In the genomic region with DNA sequence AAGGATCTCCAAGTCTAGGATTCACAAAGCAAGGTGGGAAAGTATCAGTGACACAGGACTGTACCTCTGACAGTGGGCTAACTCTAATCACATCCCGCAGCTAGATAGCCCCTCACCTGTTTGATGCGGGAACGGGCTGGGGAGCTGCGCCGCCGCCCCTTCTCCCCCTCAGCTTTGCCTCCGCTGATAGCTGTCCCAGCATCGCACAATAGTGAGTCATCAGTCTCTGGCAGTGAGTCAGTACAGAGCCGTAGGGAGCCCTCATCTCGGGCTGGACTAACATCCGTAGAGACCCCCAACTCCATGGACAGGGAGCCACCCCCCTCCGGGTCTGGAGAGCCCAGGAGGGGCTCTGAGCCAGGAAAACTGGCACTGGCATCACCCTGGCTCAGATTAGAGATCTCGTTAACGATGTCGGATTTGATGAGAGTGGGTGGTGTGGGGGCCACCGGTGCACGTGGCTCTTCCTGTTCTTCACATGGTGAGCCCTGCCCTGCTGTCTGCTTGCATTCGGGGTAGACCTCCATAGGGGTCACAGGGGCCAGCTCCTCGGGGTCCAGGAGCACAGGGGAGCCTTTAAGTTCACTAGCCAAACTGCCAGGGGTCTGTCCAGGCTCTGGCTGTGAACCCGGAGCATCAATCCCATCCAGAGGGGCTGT, we compare ENCODE assay signal across 15 cellular contexts. TPM values are rescaled to one million over a fixed set of nuclear protein-coding genes. Genes with fewer than 3 reads are reported as not detected.
DNase-seq lines count a peak whose midpoint lies in the region; ATAC-seq and TF ChIP-seq lines count a peak whose summit lies in the region.
"Had no signal": no experiment of that assay in that cellular context is flagged by ENCODE, and none has a peak within 500 bp of the region (broad histone marks: within the 10 kb centered on the region; RNA-seq: fewer than 3 reads in every experiment).

No MANE protein-coding gene starts in this region.

- no peak for DNase-seq in CD14-positive monocyte (ENCODE audit: low spot score)
- DNase-seq in RPMI7951 (ENCODE audit: low read depth), result peak; percentile 46
- peak; percentile 14 for DNase-seq in epidermal melanocyte (ENCODE audit: insufficient read length, low spot score)
- DNase-seq in osteocyte (ENCODE audit: extremely low spot score, unreplicated experiment), result no peak
- no peak for DNase-seq in NCI-H1105 treated with DMSO at 0.1 percent for 48 hours (lab: John Stamatoyannopoulos, UW)
- DNase-seq in NCI-H146 (lab: John Stamatoyannopoulos, UW), result no peak
- no peak for DNase-seq in MM.1S
- DNase-seq: activated naive CD4-positive, alpha-beta T cell treated with anti-CD3 and anti-CD28 coated beads for 36 hours; NCI-H1694; NCI-H748 treated with DMSO at 0.1 percent for 48 hours; SHP77 had no signal

- H3K4me3 Mint-ChIP-seq in CD14-positive monocyte (no peak overlapping the region), osteocyte (ENCODE audit: unreplicated experiment) (no peak overlapping the region)
- H3K4me3 Mint-ChIP-seq: activated naive CD4-positive, alpha-beta T cell treated with anti-CD3 and anti-CD28 coated beads for 36 hours; stimulated activated naive CD8-positive, alpha-beta T cell treated with anti-CD3 and anti-CD28 coated beads, Interleukin-15, Interleukin-2, amounts not matched to agents 100 ng/mL and 50 ng/mL, for 24 hours had no signal

- no peak overlapping the region for H3K27ac ChIP-seq in MM.1S (ENCODE audit: low read length)

- H3K9ac ChIP-seq in MM.1S (ENCODE audit: low read length), result no peak overlapping the region

- H3F3A ChIP-seq in MM.1S (ENCODE audit: insufficient read depth, low read length), result no peaks in the 10 kb centered on the region

- no peak overlapping the region for H2AFZ ChIP-seq in MM.1S (ENCODE audit: low read length)

- H3K9me3 ChIP-seq in MM.1S (replicated peaks; ENCODE audit: insufficient read depth, low read length), result no peaks in the 10 kb centered on the region

- intact Hi-C loops in CD14-positive monocyte (cut with micrococcal nuclease), result loop anchor here in 1 of 2 donors (10.0 kb wide), 1 partner anchor 55 kb away; a partner anchor contains a TSS

- H3K9me3 Mint-ChIP-seq in CD14-positive monocyte (no peaks in the 10 kb centered on the region), osteocyte (ENCODE audit: unreplicated experiment) (no peaks in the 10 kb centered on the region)
- H3K9me3 Mint-ChIP-seq: activated naive CD4-positive, alpha-beta T cell treated with anti-CD3 and anti-CD28 coated beads for 36 hours; IgD-negative memory B cell; stimulated activated naive CD8-positive, alpha-beta T cell treated with anti-CD3 and anti-CD28 coated beads, Interleukin-15, Interleukin-2, amounts not matched to agents 100 ng/mL and 50 ng/mL, for 24 hours had no signal

- peaks cover 94 to 100% of the 10 kb centered on the region in 2 donors for H3K36me3 Mint-ChIP-seq in CD14-positive monocyte
- H3K36me3 Mint-ChIP-seq in osteocyte (ENCODE audit: unreplicated experiment), result peaks cover 56% of the 10 kb centered on the region

- no peak overlapping the region for H3K4me3 ChIP-seq in MM.1S (ENCODE audit: low read length)

- no peak overlapping the region for H3K4me2 ChIP-seq in MM.1S (ENCODE audit: low read depth, low read length)

- H4K20me1 ChIP-seq in MM.1S (ENCODE audit: insufficient read depth, low read length), result no peaks in the 10 kb centered on the region

- H3K36me3 ChIP-seq in MM.1S (replicated peaks; ENCODE audit: insufficient read depth, low read length), result peaks cover 11% of the 10 kb centered on the region

- H3K27me3 ChIP-seq in MM.1S (replicated peaks; ENCODE audit: insufficient read depth, low read length), result no peaks in the 10 kb centered on the region

- H3K9me2 ChIP-seq in MM.1S (replicated peaks; ENCODE audit: insufficient read depth, low read length), result no peaks in the 10 kb centered on the region

- peaks cover 18% of the 10 kb centered on the region for H3K79me2 ChIP-seq in MM.1S (ENCODE audit: low read length)

- peaks cover under 1% of the 10 kb centered on the region for H3K4me1 Mint-ChIP-seq in CD14-positive monocyte
- H3K4me1 Mint-ChIP-seq in osteocyte (ENCODE audit: unreplicated experiment), result peaks cover 23% of the 10 kb centered on the region

- peak overlapping the region in 4 of 7 donors; percentile 32 to 57 (median 36) for H3K27ac Mint-ChIP-seq in CD14-positive monocyte
- H3K27ac Mint-ChIP-seq in osteocyte (ENCODE audit: unreplicated experiment), result peak overlapping the region; percentile 59
- H3K27ac Mint-ChIP-seq: activated naive CD4-positive, alpha-beta T cell treated with anti-CD3 and anti-CD28 coated beads for 36 hours; stimulated activated naive CD8-positive, alpha-beta T cell treated with anti-CD3 and anti-CD28 coated beads, Interleukin-15, Interleukin-2, amounts not matched to agents 100 ng/mL and 50 ng/mL, for 24 hours had no signal

- no peaks in the 10 kb centered on the region for H3K4me1 ChIP-seq in MM.1S (ENCODE audit: low read length)

- H3K27me3 Mint-ChIP-seq in CD14-positive monocyte (ENCODE audit: low read depth in 3 of 3) (peaks cover 0 to 3% (median 0%) of the 10 kb centered on the region in 3 donors), osteocyte (ENCODE audit: unreplicated experiment) (no peaks in the 10 kb centered on the region)
- H3K27me3 Mint-ChIP-seq: IgD-negative memory B cell; stimulated activated naive CD8-positive, alpha-beta T cell treated with anti-CD3 and anti-CD28 coated beads, Interleukin-15, Interleukin-2, amounts not matched to agents 100 ng/mL and 50 ng/mL, for 24 hours had no signal

- ATAC-seq in GM18868 (IDR thresholded peaks at IDR 0.05; ENCODE audit: unreplicated experiment), result no peak

- TF ChIP-seq CTCF in CD14-positive monocyte (IDR thresholded peaks at IDR 0.05), result no peak
- TF ChIP-seq CTCF in osteocyte (IDR thresholded peaks at IDR 0.05), result no peak
- no peak for TF ChIP-seq CTCF in MM.1S (IDR thresholded peaks at IDR 0.05; ENCODE audit: low read length)

RNA-seq across cellular contexts. Expression of a gene that starts 10.9 kb away (rescaled TPM):
- polyA plus RNA-seq in CD14-positive monocyte, result 1 to 10 TPM; 1.2 to 2.7 TPM
- total RNA-seq in RPMI7951 (2014; rRNA removed; shearing (Covaris generic)), result 6.8 and 7.9 TPM in 2 replicates
- total RNA-seq in osteocyte, result 91.2 and 97.5 TPM in 2 replicates

RNA-seq across cellular contexts. Expression of a gene that starts 20.1 kb away (rescaled TPM):
- polyA plus RNA-seq in CD14-positive monocyte, result under 1 TPM; 0.17 to 0.50 TPM
- total RNA-seq in RPMI7951 (2014; rRNA removed; shearing (Covaris generic)), result 6.7 and 13.2 TPM in 2 replicates
- total RNA-seq in osteocyte, result 0.86 and 1.2 TPM in 2 replicates

RNA-seq across cellular contexts. Expression of a gene that starts 31.1 kb away (rescaled TPM):
- 10 to 100 TPM; 50.1 to 58.9 TPM for polyA plus RNA-seq in CD14-positive monocyte
- 81.3 and 89.6 TPM in 2 replicates for total RNA-seq in RPMI7951 (2014; rRNA removed; shearing (Covaris generic))
- 75.6 and 80.6 TPM in 2 replicates for total RNA-seq in osteocyte

RNA-seq across cellular contexts. Expression of a gene that starts 44.9 kb away (rescaled TPM):
- polyA plus RNA-seq in CD14-positive monocyte, result not detected
- total RNA-seq in RPMI7951 (2014; rRNA removed; shearing (Covaris generic)), result not detected in 2 replicates
- total RNA-seq in osteocyte, result 0.13 TPM in 1 of 2 replicates, not detected in the other
- polyA plus RNA-seq: IgD-negative memory B cell, keratinocyte had no signal

RNA-seq across cellular contexts. Expression of a gene that starts 50.5 kb away (rescaled TPM):
- not detected for polyA plus RNA-seq in CD14-positive monocyte
- total RNA-seq in RPMI7951 (2014; rRNA removed; shearing (Covaris generic)), result not detected in 2 replicates
- 0.08 and 0.26 TPM in 2 replicates for total RNA-seq in osteocyte
- polyA plus RNA-seq: IgD-negative memory B cell had no signal

Comparison
In these comparisons a context has a peak if more than half of its experiments do, and no peak if none do; other contexts are left out.
1. DNase-seq: peak in RPMI7951 (single experiment) and epidermal melanocyte (single experiment); none in CD14-positive monocyte (single experiment), osteocyte (single experiment), NCI-H1105 treated with DMSO at 0.1 percent for 48 hours (single experiment), NCI-H146 (single experiment) and MM.1S (single experiment).
2. RNA of a gene that starts 10.9 kb away (total RNA-seq): 91.2 to 97.5 TPM in osteocyte; 6.8 to 7.9 TPM in RPMI7951; every median in the first group is over 10 times any median in the second.